Comparison of ENCODE assay signal across 16 cellular contexts in the genomic region with DNA sequence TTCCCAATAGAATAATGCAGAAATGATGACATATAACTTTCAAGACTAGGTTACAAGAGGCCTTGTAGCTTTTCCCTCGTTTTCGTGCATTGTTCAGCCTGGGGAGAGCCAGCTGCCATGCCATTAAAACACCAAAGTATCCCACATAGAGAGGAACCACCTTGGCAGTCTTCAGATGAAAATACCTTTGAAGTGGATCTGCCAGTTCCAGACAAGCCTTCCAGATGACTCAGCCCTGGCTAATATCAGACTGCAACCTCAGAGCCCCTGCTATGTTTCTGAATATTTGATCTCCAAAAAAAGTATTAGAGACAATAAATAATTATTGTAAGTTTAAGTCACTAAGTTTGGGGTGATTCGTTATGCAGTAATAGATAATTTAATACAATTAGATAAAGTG.
DNase-seq lines count a peak whose midpoint lies in the region; ATAC-seq and TF ChIP-seq lines count a peak whose summit lies in the region.
"Had no signal": no experiment of that assay in that cellular context is flagged by ENCODE, and none has a peak within 500 bp of the region (broad histone marks: within the 10 kb centered on the region; RNA-seq: fewer than 3 reads in every experiment).

No MANE protein-coding gene starts in this region.

- no peak for ATAC-seq in activated naive CD8-positive, alpha-beta T cell treated with anti-CD3 and anti-CD28 coated beads, Interleukin-2, amount 50 U/mL, for 24 hours
- ATAC-seq in naive thymus-derived CD8-positive, alpha-beta T cell: no peak
- ATAC-seq: left colon had no signal

- H3K4me3 ChIP-seq in AG10803 (ENCODE audit: low read length) (no peak overlapping the region), astrocyte of the cerebellum (ENCODE audit: low read depth, low read length) (no peak overlapping the region), kidney epithelial cell (ENCODE audit: low read depth, low read length) (no peak overlapping the region)
- H3K4me3 ChIP-seq: esophagus muscularis mucosa, heart right ventricle had no signal

- H3K4me3 Mint-ChIP-seq in activated naive CD8-positive, alpha-beta T cell treated with anti-CD3 and anti-CD28 coated beads, Interleukin-2, amount 50 U/mL, for 24 hours: no peak overlapping the region
- no peak overlapping the region for H3K4me3 Mint-ChIP-seq in naive thymus-derived CD8-positive, alpha-beta T cell
- H3K4me3 Mint-ChIP-seq: activated CD4-positive, alpha-beta memory T cell treated with anti-CD3 and anti-CD28 coated beads, Interleukin-2, amount 10 ng/mL, durations not matched to agents 7 days and 5 days; B cell had no signal

- DNase-seq in AG10803 (ENCODE audit: low read depth) (peak; percentile 1), HT1080 (ENCODE audit: low read depth) (peak; percentile 36), astrocyte of the cerebellum (ENCODE audit: low read depth) (peak; percentile 27), kidney epithelial cell (ENCODE audit: low read depth) (peak; percentile 19), midbrain (lab: John Stamatoyannopoulos, UW) (no peak), RKO (ENCODE audit: low spot score) (no peak)
- no peak for DNase-seq in activated naive CD8-positive, alpha-beta T cell treated with anti-CD3 and anti-CD28 coated beads, Interleukin-2, amount 50 U/mL, for 24 hours
- DNase-seq in naive thymus-derived CD8-positive, alpha-beta T cell: no peak
- DNase-seq: activated CD4-positive, alpha-beta memory T cell treated with anti-CD3 and anti-CD28 coated beads, Interleukin-2, amount 10 ng/mL, durations not matched to agents 7 days and 5 days; anterior cingulate cortex; heart right ventricle; left colon; NCI-H1436; stimulated activated CD4-positive, alpha-beta T cell treated with anti-CD3 and anti-CD28 coated beads, Interleukin-15, amount 100 ng/mL, for 24 hours had no signal

- TF ChIP-seq CTCF in AG10803 (conservative IDR thresholded peaks at IDR 0.05; ENCODE audit: low read length): no peak
- TF ChIP-seq CTCF in astrocyte of the cerebellum (IDR thresholded peaks at IDR 0.05; ENCODE audit: low read depth, low read length, missing control alignments): no peak
- no peak for TF ChIP-seq CTCF in kidney epithelial cell (IDR thresholded peaks at IDR 0.05; ENCODE audit: insufficient read depth, low read length, poor library complexity, severe bottlenecking)

- POLR2A ChIA-PET in naive thymus-derived CD8-positive, alpha-beta T cell (lab: Charles Lee): no interaction called here

- H3K4me1 Mint-ChIP-seq in activated naive CD8-positive, alpha-beta T cell treated with anti-CD3 and anti-CD28 coated beads, Interleukin-2, amount 50 U/mL, for 24 hours: no peaks in the 10 kb centered on the region
- H3K4me1 Mint-ChIP-seq in naive thymus-derived CD8-positive, alpha-beta T cell: no peaks in the 10 kb centered on the region
- H3K4me1 Mint-ChIP-seq: activated CD4-positive, alpha-beta memory T cell treated with anti-CD3 and anti-CD28 coated beads, Interleukin-2, amount 10 ng/mL, durations not matched to agents 7 days and 5 days; B cell had no signal

- H3K9me3 Mint-ChIP-seq in activated naive CD8-positive, alpha-beta T cell treated with anti-CD3 and anti-CD28 coated beads, Interleukin-2, amount 50 U/mL, for 24 hours: no peaks in the 10 kb centered on the region
- H3K9me3 Mint-ChIP-seq in naive thymus-derived CD8-positive, alpha-beta T cell: no peaks in the 10 kb centered on the region
- H3K9me3 Mint-ChIP-seq: activated CD4-positive, alpha-beta memory T cell treated with anti-CD3 and anti-CD28 coated beads, Interleukin-2, amount 10 ng/mL, durations not matched to agents 7 days and 5 days had no signal

- no peaks in the 10 kb centered on the region for H3K36me3 ChIP-seq in kidney epithelial cell (ENCODE audit: control insufficient read depth, insufficient read depth, low read length)
- H3K36me3 ChIP-seq: esophagus muscularis mucosa, heart right ventricle had no signal

- no peaks in the 10 kb centered on the region for H3K36me3 Mint-ChIP-seq in activated naive CD8-positive, alpha-beta T cell treated with anti-CD3 and anti-CD28 coated beads, Interleukin-2, amount 50 U/mL, for 24 hours (ENCODE audit: low read depth)
- no peaks in the 10 kb centered on the region for H3K36me3 Mint-ChIP-seq in naive thymus-derived CD8-positive, alpha-beta T cell

- in situ Hi-C loops in astrocyte of the cerebellum (cut with HindIII; ENCODE audit: low sequenced_read_pairs): no loop called here

- H3K27ac Mint-ChIP-seq in activated naive CD8-positive, alpha-beta T cell treated with anti-CD3 and anti-CD28 coated beads, Interleukin-2, amount 50 U/mL, for 24 hours: no peak overlapping the region
- H3K27ac Mint-ChIP-seq in naive thymus-derived CD8-positive, alpha-beta T cell: no peak overlapping the region
- H3K27ac Mint-ChIP-seq: activated CD4-positive, alpha-beta memory T cell treated with anti-CD3 and anti-CD28 coated beads, Interleukin-2, amount 10 ng/mL, durations not matched to agents 7 days and 5 days; B cell had no signal

- H3K27me3 ChIP-seq in kidney epithelial cell (ENCODE audit: control insufficient read depth, insufficient read depth, low read length): no peaks in the 10 kb centered on the region
- H3K27me3 ChIP-seq: esophagus muscularis mucosa, heart right ventricle had no signal

- H3K27me3 Mint-ChIP-seq in activated naive CD8-positive, alpha-beta T cell treated with anti-CD3 and anti-CD28 coated beads, Interleukin-2, amount 50 U/mL, for 24 hours: no peaks in the 10 kb centered on the region
- no peaks in the 10 kb centered on the region for H3K27me3 Mint-ChIP-seq in naive thymus-derived CD8-positive, alpha-beta T cell
- H3K27me3 Mint-ChIP-seq: activated CD4-positive, alpha-beta memory T cell treated with anti-CD3 and anti-CD28 coated beads, Interleukin-2, amount 10 ng/mL, durations not matched to agents 7 days and 5 days; B cell had no signal

Comparison
In these comparisons a context has a peak if more than half of its experiments do, and no peak if none do; other contexts are left out.
1. DNase-seq: peak in AG10803 (single experiment), HT1080 (single experiment), astrocyte of the cerebellum (single experiment) and kidney epithelial cell (single experiment); none in activated naive CD8-positive, alpha-beta T cell treated with anti-CD3 and anti-CD28 coated beads, Interleukin-2, amount 50 U/mL, for 24 hours (single experiment), naive thymus-derived CD8-positive, alpha-beta T cell (0 of 10), midbrain (single experiment) and RKO (single experiment).